1 cellular context compared by ENCODE assay signal in genomic region chr15:67280217-67280616, GRCh38.
TF ChIP-seq lines count a peak whose summit lies in the region.

No MANE protein-coding gene starts in this region.

TF ChIP-seq in GM23338, 12 proteins besides CTCF, POLR2A, EP300 and RAD21 (continued from another document):
- TF ChIP-seq REST (IDR thresholded peaks at IDR 0.05; ENCODE audit: unreplicated experiment) (no peak), EZH2 (IDR thresholded peaks at IDR 0.05; ENCODE audit: low read depth, unreplicated experiment) (no peak), CREB1 (CRISPR knock-in tag; IDR thresholded peaks at IDR 0.05; ENCODE audit: low read depth) (no peak), POLR2AphosphoS5 (IDR thresholded peaks at IDR 0.05; ENCODE audit: low read depth) (no peak), STAT1 (IDR thresholded peaks at IDR 0.05; ENCODE audit: unreplicated experiment) (no peak), ZNF331 (CRISPR knock-in tag; IDR thresholded peaks at IDR 0.05; ENCODE audit: low read depth) (no peak), ETS1 (IDR thresholded peaks at IDR 0.05) (no peak)
